In genomic region chr3:138923531-138923994, GRCh38 we compare ENCODE assay signal across 8 cellular contexts. TPM values are rescaled to one million over a fixed set of nuclear protein-coding genes. Genes with fewer than 3 reads are reported as not detected.
DNase-seq lines count a peak whose midpoint lies in the region; ATAC-seq and TF ChIP-seq lines count a peak whose summit lies in the region.

No MANE protein-coding gene starts in this region.

- no peak overlapping the region for H3K4me3 ChIP-seq in cardiac fibroblast (replicated peaks in 1 of 2; ENCODE audit: low read depth in 2 of 2, low read length in 2 of 2)

- peak; percentile 88 for TF ChIP-seq CTCF in cardiac fibroblast (IDR thresholded peaks at IDR 0.05; ENCODE audit: low read depth, low read length)

- DNase-seq in AG08396 (ENCODE audit: low spot score) (peak; percentile 81), NCI-H2196 treated with DMSO at 0.1 percent for 48 hours (lab: John Stamatoyannopoulos, UW; ENCODE audit: unreplicated experiment) (peak; percentile 71), cardiac fibroblast (ENCODE audit: low read depth in 2 of 2) (peak; percentile 92 to 93), left lobe of liver (ENCODE audit: low spot score) (peak; percentile 79)
- DNase-seq in activated CD4-positive, CD25-positive, alpha-beta regulatory T cell (lab: John Stamatoyannopoulos, UW), result peak; percentile 65 to 77 (median 71)
- peak; percentile 88 for DNase-seq in stimulated activated CD4-positive, alpha-beta T cell treated with anti-CD3 and anti-CD28 coated beads, Interleukin-4, amount 100 ng/mL, for 24 hours

- peak; percentile 91 for ATAC-seq in GM18867 (IDR thresholded peaks at IDR 0.05; ENCODE audit: unreplicated experiment)
- peak; percentile 83 for ATAC-seq in HG03135 (IDR thresholded peaks at IDR 0.05; ENCODE audit: unreplicated experiment)
- ATAC-seq in left lobe of liver, result peak; percentile 99

RNA-seq across cellular contexts. Expression of gene FOXL2, which starts 23.4 kb away (rescaled TPM):
- total RNA-seq in left lobe of liver, result 0.10 TPM

RNA-seq across cellular contexts. Expression of gene FOXL2NB, which starts 23.5 kb away (rescaled TPM):
- total RNA-seq in left lobe of liver, result not detected
